Comparison of ENCODE assay signal across 8 cellular contexts in the genomic region with DNA sequence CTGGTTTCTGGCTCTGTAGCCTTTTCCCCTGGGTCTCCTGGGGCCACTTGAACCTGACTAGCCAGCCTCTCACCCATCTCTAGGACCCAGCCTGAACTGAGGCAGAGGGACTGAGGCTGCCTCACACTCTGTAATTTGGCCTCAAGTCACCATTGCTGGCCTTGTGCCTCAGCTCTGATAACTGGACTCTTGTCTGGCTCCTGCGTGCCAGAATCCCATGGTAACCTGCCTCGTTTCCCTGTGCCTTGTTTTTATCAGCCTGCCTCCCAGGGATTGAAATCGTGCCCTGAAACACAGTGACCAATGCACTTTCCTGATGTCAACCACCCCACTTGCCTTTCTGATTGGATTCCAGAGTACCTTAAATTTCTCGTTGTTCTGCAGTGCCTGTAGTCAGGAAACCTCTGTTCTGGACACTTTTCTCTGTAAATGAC. TPM values are rescaled to one million over a fixed set of nuclear protein-coding genes. Genes with fewer than 3 reads are reported as not detected.
DNase-seq lines count a peak whose midpoint lies in the region; ATAC-seq, FAIRE-seq and TF ChIP-seq lines count a peak whose summit lies in the region.

No MANE protein-coding gene starts in this region.

- H2AFZ ChIP-seq in hepatocyte = no peak overlapping the region

- H3K4me3 ChIP-seq in hepatocyte (no peak overlapping the region), skeletal muscle tissue (ENCODE audit: low read length in 3 of 3) (no peak overlapping the region)

- peaks cover 62% of the 10 kb centered on the region for H3K4me1 ChIP-seq in hepatocyte (ENCODE audit: insufficient read depth)
- H3K4me1 ChIP-seq in skeletal muscle tissue (ENCODE audit: control insufficient read depth in 3 of 3, insufficient read depth in 3 of 3, low read length in 3 of 3) = peaks cover 45 to 50% (median 50%) of the 10 kb centered on the region in 3 donors

- FAIRE-seq in GM12891 (lab: Jason Lieb, UNC) = no peak

- 26% methylated on average over 4 of the region's 4 CpGs for WGBS in hepatocyte (ENCODE audit: low lambda C conversion rate, missing lambda C conversion rate)

- TF ChIP-seq CTCF in HFFc6 (IDR thresholded peaks at IDR 0.05) = no peak
- TF ChIP-seq CTCF in hepatocyte (IDR thresholded peaks at IDR 0.05; ENCODE audit: poor library complexity) = no peak

- no peak for ATAC-seq in GM21381 (IDR thresholded peaks at IDR 0.05; ENCODE audit: unreplicated experiment)

- H3K4me3 Mint-ChIP-seq in HFFc6 = peak overlapping the region; percentile 65

- H3K4me2 ChIP-seq in hepatocyte = peak overlapping the region; percentile 62

- H3K27me3 ChIP-seq in hepatocyte (no peaks in the 10 kb centered on the region), skeletal muscle tissue (ENCODE audit: control insufficient read depth in 3 of 3, insufficient read depth in 3 of 3, low read length in 3 of 3) (no peaks in the 10 kb centered on the region)

- peaks cover 12% of the 10 kb centered on the region for H3K36me3 Mint-ChIP-seq in HFFc6 (ENCODE audit: low read depth)

- DNase-seq in HFFc6 = peak; percentile 54
- peak in 41 of 56 donors; percentile 19 to 72 (median 43) for DNase-seq in amygdala (lab: John Stamatoyannopoulos, UW)
- DNase-seq in hepatocyte (ENCODE audit: low spot score) = peak; percentile 41
- no peak for DNase-seq in SIG-M5 treated with dmso at 0.1 percent for 504 hours (lab: John Stamatoyannopoulos, UW; ENCODE audit: unreplicated experiment)
- DNase-seq in GM12891 (ENCODE audit: insufficient read length, low spot score) = no peak
- DNase-seq in stimulated activated CD4-positive, alpha-beta T cell treated with anti-CD3 and anti-CD28 coated beads, Interleukin-1b, Interleukin-23, amount 100 ng/mL, for 48 hours = no peak

- no peaks in the 10 kb centered on the region for H3K9me3 Mint-ChIP-seq in HFFc6

- H3K27ac ChIP-seq in hepatocyte = peak overlapping the region; percentile 80
- peak overlapping the region; percentile 54 for H3K27ac ChIP-seq in skeletal muscle tissue (ENCODE audit: low read depth, low read length)

- H3K9me3 ChIP-seq in hepatocyte (ENCODE audit: low read depth) = no peaks in the 10 kb centered on the region
- H3K9me3 ChIP-seq in skeletal muscle tissue (ENCODE audit: control insufficient read depth in 3 of 3, low read length in 3 of 3) = no peaks in the 10 kb centered on the region

- TF ChIP-seq POLR2A in GM12891 (IDR thresholded peaks at IDR 0.05; ENCODE audit: low read depth, low read length) = no peak

- H4K20me1 ChIP-seq in hepatocyte (ENCODE audit: insufficient read depth, poor library complexity, severe bottlenecking) = no peaks in the 10 kb centered on the region

- no peaks in the 10 kb centered on the region for H3K36me3 ChIP-seq in hepatocyte (replicated peaks; ENCODE audit: insufficient read depth, low read depth)
- no peaks in the 10 kb centered on the region for H3K36me3 ChIP-seq in skeletal muscle tissue (ENCODE audit: control insufficient read depth in 3 of 3, insufficient read depth in 3 of 3, low read length in 3 of 3)

- peaks cover 28% of the 10 kb centered on the region for H3K79me2 ChIP-seq in hepatocyte

- H3K4me1 Mint-ChIP-seq in HFFc6 (ENCODE audit: low read depth) = peaks cover 87% of the 10 kb centered on the region

- H3K27me3 Mint-ChIP-seq in HFFc6 (ENCODE audit: insufficient read depth) = peaks cover 5% of the 10 kb centered on the region; the same call in 1 of the 2 replicates

- peak overlapping the region in 2 of 3 donors; percentile 0 to 46 for H3K9ac ChIP-seq in skeletal muscle tissue (ENCODE audit: low read depth in 1 of 3, low read length in 3 of 3)

- no peaks in the 10 kb centered on the region for H3K9me2 ChIP-seq in hepatocyte (replicated peaks; ENCODE audit: insufficient read depth)

- H3K27ac Mint-ChIP-seq in HFFc6 = peak overlapping the region; percentile 95

TF ChIP-seq in GM12891, 5 proteins besides CTCF, POLR2A, EP300 and RAD21:
- TF ChIP-seq SPI1 (IDR thresholded peaks at IDR 0.05; ENCODE audit: low read depth, low read length) (no peak), TAF1 (IDR thresholded peaks at IDR 0.05; ENCODE audit: low read depth, low read length) (no peak), POLR2AphosphoS5 (IDR thresholded peaks at IDR 0.05; ENCODE audit: low read depth, low read length) (no peak), PAX5 (IDR thresholded peaks at IDR 0.05; ENCODE audit: insufficient read depth, low read length, severe bottlenecking) (no peak)
TF ChIP-seq in GM12891: peak in this region for 0.

RNA-seq across cellular contexts. Expression of a gene that starts 27.9 kb away (rescaled TPM):
- total RNA-seq in HFFc6 (2021; fragmentation: NEBNext Ultra II Directional; extraction: Animal tissue kit (Norgen Biotek cat#: 25700)) = 10 to 100 TPM; 21.5 to 24.3 (median 23.5) TPM
- total RNA-seq in hepatocyte (15.3 and 15.7 TPM in 2 replicates), skeletal muscle tissue (23.0 TPM)
- 17.6 and 18.5 TPM in 2 replicates for polyA plus RNA-seq in hepatocyte
- 14.7 TPM for polyA plus RNA-seq in GM12891 (2012; ENCODE audit: low read depth, missing spikeins)

Comparison
In these comparisons a context has a peak if more than half of its experiments do, and no peak if none do; other contexts are left out.
1. DNase-seq: peak in HFFc6 (single experiment), amygdala (41 of 56) and hepatocyte (single experiment); none in SIG-M5 treated with dmso at 0.1 percent for 504 hours (single experiment), GM12891 (single experiment) and stimulated activated CD4-positive, alpha-beta T cell treated with anti-CD3 and anti-CD28 coated beads, Interleukin-1b, Interleukin-23, amount 100 ng/mL, for 48 hours (single experiment).